In the genomic region with DNA sequence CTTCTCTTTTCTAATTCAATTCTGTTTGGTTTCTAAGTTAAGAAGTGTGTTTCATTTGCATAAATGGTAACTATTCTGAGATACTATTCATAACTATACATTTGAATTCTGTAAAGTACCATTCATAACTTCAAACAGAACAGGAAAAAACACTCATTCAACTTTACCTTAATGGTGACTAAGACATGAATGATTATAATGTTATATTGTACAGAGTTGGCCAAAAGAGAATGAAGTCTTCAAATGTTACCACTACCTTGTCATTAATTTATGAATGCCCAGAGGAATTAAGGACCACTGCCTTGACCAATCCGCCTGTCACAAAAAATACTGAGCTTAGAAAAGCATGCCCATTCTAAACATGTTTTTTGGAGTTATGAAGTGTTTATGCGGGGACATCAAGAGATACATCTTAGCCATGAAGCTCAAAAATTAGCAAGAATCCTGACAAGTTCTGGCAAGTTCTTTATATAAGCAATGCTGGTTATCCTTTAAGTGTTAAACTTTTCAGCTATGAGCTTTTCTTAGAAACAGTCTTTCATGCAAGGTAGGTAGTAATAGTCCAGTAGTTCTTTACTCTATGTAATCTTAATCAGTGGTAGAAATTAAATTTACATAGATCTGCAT, we compare ENCODE assay signal across 14 cellular contexts. TPM values are rescaled to one million over a fixed set of nuclear protein-coding genes. Genes with fewer than 3 reads are reported as not detected.
A peak's percentile ranks its signal among the peaks of the same experiment; 100 is the strongest.
DNase-seq lines count a peak whose midpoint lies in the region; ATAC-seq, FAIRE-seq and TF ChIP-seq lines count a peak whose summit lies in the region.
"Had no signal": no experiment of that assay in that cellular context is flagged by ENCODE, and none has a peak within 500 bp of the region (broad histone marks: within the 10 kb centered on the region; RNA-seq: fewer than 3 reads in every experiment).

No MANE protein-coding gene starts in this region.

- peaks cover 20% of the 10 kb centered on the region for H3F3A ChIP-seq in DOHH2 (ENCODE audit: control insufficient read depth, insufficient read depth)

- H3K9me1 ChIP-seq in keratinocyte (ENCODE audit: control insufficient read depth, extremely low read depth, insufficient read depth, low read length): no peaks in the 10 kb centered on the region

- no peaks in the 10 kb centered on the region for H3K9me3 ChIP-seq in DOHH2 (ENCODE audit: control insufficient read depth, insufficient read depth, low read length)
- H3K9me3 ChIP-seq in OCI-LY3 (ENCODE audit: insufficient read depth, low read length): no peaks in the 10 kb centered on the region
- no peaks in the 10 kb centered on the region for H3K9me3 ChIP-seq in keratinocyte (ENCODE audit: control insufficient read depth, low read depth, low read length)
- H3K9me3 ChIP-seq: ascending aorta, heart left ventricle had no signal

- no peaks in the 10 kb centered on the region for H3K9me2 ChIP-seq in DOHH2 (replicated peaks; ENCODE audit: control insufficient read depth, low read length)

- H3K27ac ChIP-seq in DOHH2 (ENCODE audit: low read depth, low read length): peak overlapping the region; percentile 67
- H3K27ac ChIP-seq in OCI-LY3 (ENCODE audit: low read length): peak overlapping the region; percentile 23
- peak overlapping the region; percentile 24 for H3K27ac ChIP-seq in keratinocyte (ENCODE audit: control insufficient read depth, insufficient read depth, low read length)
- H3K27ac ChIP-seq: heart left ventricle had no signal

- no peak overlapping the region for H2AFZ ChIP-seq in OCI-LY3 (ENCODE audit: low read depth, low read length)
- H2AFZ ChIP-seq in keratinocyte (ENCODE audit: control insufficient read depth, low read length): no peak overlapping the region

- dilution Hi-C loops in keratinocyte (cut with MboI; ENCODE audit: extremely low pct_ligation_motif_present, low sequenced_read_pairs): no loop called here

- DNase-seq in keratinocyte (ENCODE audit: low read depth, low spot score) (no peak), T-helper 9 cell (no peak)
- DNase-seq in stimulated activated naive CD4-positive, alpha-beta T cell (lab: John Stamatoyannopoulos, UW): no peak
- DNase-seq: activated CD4-positive, alpha-beta T cell treated with anti-CD3 and anti-CD28 coated beads, Interleukin-2, amount 50 U/mL, for 4 hours; heart left ventricle; NCI-H146; NCI-H526 treated with DMSO at 0.1 percent for 48 hours; posterior cingulate gyrus had no signal

- peaks cover 15% of the 10 kb centered on the region for H4K20me1 ChIP-seq in DOHH2 (ENCODE audit: control insufficient read depth, insufficient read depth, low read depth, low read length)
- peaks cover 36% of the 10 kb centered on the region for H4K20me1 ChIP-seq in OCI-LY3 (ENCODE audit: insufficient read depth, low read length)
- H4K20me1 ChIP-seq in keratinocyte (ENCODE audit: control insufficient read depth, extremely low read depth, insufficient read depth, low read length): no peaks in the 10 kb centered on the region

- TF ChIP-seq CTCF in DOHH2 (IDR thresholded peaks at IDR 0.05; ENCODE audit: low read depth, low read length, poor library complexity, severe bottlenecking) (no peak), OCI-LY3 (IDR thresholded peaks at IDR 0.05; ENCODE audit: low read depth, low read length) (no peak), keratinocyte (optimal IDR thresholded peaks at IDR 0.05 in 1 of 3, IDR thresholded peaks at IDR 0.05 in 1 of 3, conservative IDR thresholded peaks at IDR 0.05 in 1 of 3; ENCODE audit: extremely low read depth in 1 of 3, insufficient read depth in 2 of 3, low read length in 3 of 3) (no peak)

- ATAC-seq in GM18907 (IDR thresholded peaks at IDR 0.05; ENCODE audit: unreplicated experiment) (peak; percentile 37), GM21786 (IDR thresholded peaks at IDR 0.05; ENCODE audit: unreplicated experiment) (no peak)
- ATAC-seq: heart left ventricle had no signal

- H3K79me2 ChIP-seq in DOHH2 (ENCODE audit: control insufficient read depth, low read length): peaks cover 96% of the 10 kb centered on the region
- peaks cover 78% of the 10 kb centered on the region for H3K79me2 ChIP-seq in OCI-LY3 (ENCODE audit: low read length)
- H3K79me2 ChIP-seq in keratinocyte (ENCODE audit: control insufficient read depth, insufficient read depth, low read length): peaks cover 90% of the 10 kb centered on the region

- H3K36me3 ChIP-seq in DOHH2 (ENCODE audit: control insufficient read depth, low read length): peaks cover 24% of the 10 kb centered on the region
- H3K36me3 ChIP-seq in OCI-LY3 (replicated peaks; ENCODE audit: low read depth, low read length): no peaks in the 10 kb centered on the region
- no peaks in the 10 kb centered on the region for H3K36me3 ChIP-seq in keratinocyte (ENCODE audit: control insufficient read depth in 2 of 2, extremely low read depth in 1 of 2, insufficient read depth in 2 of 2, low read length in 2 of 2)
- H3K36me3 ChIP-seq: ascending aorta had no signal

- FAIRE-seq in keratinocyte (lab: Jason Lieb, UNC): no peak
- FAIRE-seq: D721Med had no signal

- H3K4me2 ChIP-seq in DOHH2 (ENCODE audit: low read length): peak overlapping the region; percentile 71
- H3K4me2 ChIP-seq in OCI-LY3 (ENCODE audit: low read length): peak overlapping the region; percentile 45
- peak overlapping the region; percentile 44 for H3K4me2 ChIP-seq in keratinocyte (ENCODE audit: control insufficient read depth, extremely low read depth, insufficient read depth, low read depth, low read length)

- H3K4me1 ChIP-seq in DOHH2 (ENCODE audit: control insufficient read depth, low read length) (peaks cover 90% of the 10 kb centered on the region), OCI-LY3 (ENCODE audit: low read length) (peaks cover 35% of the 10 kb centered on the region), keratinocyte (ENCODE audit: control insufficient read depth, extremely low read depth, insufficient read depth, low read length) (peaks cover 20% of the 10 kb centered on the region)

- no peaks in the 10 kb centered on the region for H3K27me3 ChIP-seq in DOHH2 (ENCODE audit: control insufficient read depth, low read length)
- H3K27me3 ChIP-seq in OCI-LY3 (ENCODE audit: low read depth, low read length): no peaks in the 10 kb centered on the region
- H3K27me3 ChIP-seq in keratinocyte (ENCODE audit: control insufficient read depth, extremely low read depth, insufficient read depth, low read length): no peaks in the 10 kb centered on the region
- H3K27me3 ChIP-seq: ascending aorta, heart left ventricle had no signal

- H3K4me3 ChIP-seq in DOHH2 (ENCODE audit: low read length): peak overlapping the region; percentile 56
- H3K4me3 ChIP-seq in OCI-LY3 (ENCODE audit: low read length): peak overlapping the region; percentile 29; the same call in 1 of the 2 replicates
- H3K4me3 ChIP-seq in keratinocyte (ENCODE audit: control insufficient read depth in 2 of 3, extremely low read depth in 1 of 3, insufficient read depth in 2 of 3, low read depth in 1 of 3, low read length in 3 of 3): peak overlapping the region in 1 of 3 experiments; percentile 48
- H3K4me3 ChIP-seq: ascending aorta, heart left ventricle had no signal

- no peak overlapping the region for H3K9ac ChIP-seq in OCI-LY3 (ENCODE audit: low read length)
- H3K9ac ChIP-seq in keratinocyte (ENCODE audit: control insufficient read depth, extremely low read depth, insufficient read depth, low read length): no peak overlapping the region

RNA-seq across cellular contexts. Expression of a gene that starts 7.9 kb away (rescaled TPM):
- polyA plus RNA-seq in keratinocyte: 31.3 to 53.8 TPM (median 42.9 TPM) in 3 replicates
- 43.3 TPM for polyA plus RNA-seq in keratinocyte (2011; ENCODE audit: low read depth)
- polyA plus RNA-seq in keratinocyte (2011; cell fraction: cytosol; rRNA removed): 52.9 and 67.2 TPM in 2 replicates
- polyA plus RNA-seq in keratinocyte (2011; cell fraction: nucleus; rRNA removed): 50.6 and 59.2 TPM in 2 replicates
- polyA plus RNA-seq in keratinocyte (2012; ENCODE audit: low replicate concordance): 49.9 and 65.8 TPM in 2 replicates
- 53.1 to 145 TPM (median 57.9 TPM) in 3 replicates for polyA minus RNA-seq in keratinocyte
- 49.5 TPM for polyA minus RNA-seq in keratinocyte (2011; cell fraction: cytosol; rRNA and poly(A)+ RNA removed)
- polyA minus RNA-seq in keratinocyte (2011; cell fraction: nucleus; rRNA and poly(A)+ RNA removed): 25.2 and 42.4 TPM in 2 replicates
